In the genomic region with DNA sequence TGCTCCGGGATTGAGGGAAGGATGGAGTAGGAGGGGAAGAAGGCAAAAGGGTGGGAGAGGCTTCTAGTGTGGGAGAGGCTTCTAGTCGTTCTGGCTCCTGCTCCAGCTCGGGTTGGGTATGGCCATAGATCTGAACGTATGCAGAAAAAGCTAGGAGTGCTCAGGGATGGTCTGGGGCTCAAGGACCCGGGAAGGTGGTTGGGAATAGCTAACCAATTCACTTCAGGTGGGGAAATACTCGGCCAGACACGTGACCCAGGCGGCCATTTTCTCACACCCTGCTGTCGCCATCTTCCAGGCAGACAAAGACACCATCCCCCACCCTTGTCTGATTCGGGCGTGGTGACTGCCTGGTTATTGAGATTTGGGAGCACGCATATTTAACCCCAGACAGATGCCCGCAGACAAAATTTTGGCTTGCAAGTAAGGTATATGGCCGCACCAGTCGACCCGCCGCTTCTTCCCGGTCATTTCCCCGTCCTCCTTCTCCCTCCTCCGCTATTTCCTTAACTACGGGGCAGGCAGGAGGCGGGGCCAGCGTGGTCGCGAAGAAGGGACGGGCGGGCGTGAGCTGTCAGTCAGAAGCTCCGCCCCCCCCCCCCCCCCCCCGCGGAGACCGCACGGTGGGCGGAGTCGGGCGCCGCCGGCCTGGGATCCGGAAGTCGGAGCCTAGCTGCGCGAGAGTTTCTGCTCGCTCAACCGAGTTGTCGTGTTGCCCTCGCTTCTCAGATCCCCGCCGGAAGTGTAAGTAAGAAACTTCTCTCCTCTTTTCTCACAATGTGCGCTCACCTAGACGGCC, we compare ENCODE assay signal across 1 cellular context.
TF ChIP-seq lines count a peak whose summit lies in the region.

A gene with protein sequence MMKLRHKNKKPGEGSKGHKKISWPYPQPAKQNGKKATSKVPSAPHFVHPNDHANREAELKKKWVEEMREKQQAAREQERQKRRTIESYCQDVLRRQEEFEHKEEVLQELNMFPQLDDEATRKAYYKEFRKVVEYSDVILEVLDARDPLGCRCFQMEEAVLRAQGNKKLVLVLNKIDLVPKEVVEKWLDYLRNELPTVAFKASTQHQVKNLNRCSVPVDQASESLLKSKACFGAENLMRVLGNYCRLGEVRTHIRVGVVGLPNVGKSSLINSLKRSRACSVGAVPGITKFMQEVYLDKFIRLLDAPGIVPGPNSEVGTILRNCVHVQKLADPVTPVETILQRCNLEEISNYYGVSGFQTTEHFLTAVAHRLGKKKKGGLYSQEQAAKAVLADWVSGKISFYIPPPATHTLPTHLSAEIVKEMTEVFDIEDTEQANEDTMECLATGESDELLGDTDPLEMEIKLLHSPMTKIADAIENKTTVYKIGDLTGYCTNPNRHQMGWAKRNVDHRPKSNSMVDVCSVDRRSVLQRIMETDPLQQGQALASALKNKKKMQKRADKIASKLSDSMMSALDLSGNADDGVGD (plus strand): TSS at position 661 of the 799 bp plus-strand sequence. CDS start 2,348 bp downstream, outside the sequence.

TF ChIP-seq in H1, 55 proteins besides CTCF, POLR2A, EP300 and RAD21:
- TF ChIP-seq TAF1 (IDR thresholded peaks at IDR 0.05; ENCODE audit: low read depth, low read length) (peak; percentile 55), KDM4A (IDR thresholded peaks at IDR 0.05; ENCODE audit: low read depth, low read length, severe bottlenecking) (no peak), JUN (IDR thresholded peaks at IDR 0.05; ENCODE audit: low read depth, low read length) (no peak), PHF8 (conservative IDR thresholded peaks at IDR 0.05; ENCODE audit: low read depth, low read length) (peak; percentile 45), YY1 (IDR thresholded peaks at IDR 0.05; ENCODE audit: low read depth, low read length) (peak; percentile 97), GTF2F1 (IDR thresholded peaks at IDR 0.05; ENCODE audit: borderline replicate concordance, low read depth, low read length) (no peak), ASH2L (IDR thresholded peaks at IDR 0.05; ENCODE audit: low read length) (peak; percentile 87), KDM5A (IDR thresholded peaks at IDR 0.05; ENCODE audit: low read length) (no peak), POLR2AphosphoS5 (IDR thresholded peaks at IDR 0.05; ENCODE audit: low read depth, low read length) (peak; percentile 47), SP1 (IDR thresholded peaks at IDR 0.05; ENCODE audit: low read depth, low read length) (0 out of 2 replicates have a peak, but pooled peaks have one; percentile 16), TEAD4 (IDR thresholded peaks at IDR 0.05; ENCODE audit: low read depth, low read length) (no peak), GABPA (IDR thresholded peaks at IDR 0.05; ENCODE audit: borderline replicate concordance, insufficient read depth, low read length) (no peak), EGR1 (IDR thresholded peaks at IDR 0.05; ENCODE audit: borderline replicate concordance, low read depth, low read length) (no peak), CHD2 (IDR thresholded peaks at IDR 0.05; ENCODE audit: low read length) (peak; percentile 76), TBP (IDR thresholded peaks at IDR 0.05; ENCODE audit: low read depth, low read length) (peak; percentile 55; the same call in 1 of the 2 replicates)
- TF ChIP-seq, protein P1, sequence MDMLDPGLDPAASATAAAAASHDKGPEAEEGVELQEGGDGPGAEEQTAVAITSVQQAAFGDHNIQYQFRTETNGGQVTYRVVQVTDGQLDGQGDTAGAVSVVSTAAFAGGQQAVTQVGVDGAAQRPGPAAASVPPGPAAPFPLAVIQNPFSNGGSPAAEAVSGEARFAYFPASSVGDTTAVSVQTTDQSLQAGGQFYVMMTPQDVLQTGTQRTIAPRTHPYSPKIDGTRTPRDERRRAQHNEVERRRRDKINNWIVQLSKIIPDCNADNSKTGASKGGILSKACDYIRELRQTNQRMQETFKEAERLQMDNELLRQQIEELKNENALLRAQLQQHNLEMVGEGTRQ (IDR thresholded peaks at IDR 0.05; ENCODE audit: low read length): peak; percentile 77
- TF ChIP-seq, protein P2, sequence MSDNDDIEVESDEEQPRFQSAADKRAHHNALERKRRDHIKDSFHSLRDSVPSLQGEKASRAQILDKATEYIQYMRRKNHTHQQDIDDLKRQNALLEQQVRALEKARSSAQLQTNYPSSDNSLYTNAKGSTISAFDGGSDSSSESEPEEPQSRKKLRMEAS (IDR thresholded peaks at IDR 0.05): peak; percentile 95
- TF ChIP-seq, protein P3, sequence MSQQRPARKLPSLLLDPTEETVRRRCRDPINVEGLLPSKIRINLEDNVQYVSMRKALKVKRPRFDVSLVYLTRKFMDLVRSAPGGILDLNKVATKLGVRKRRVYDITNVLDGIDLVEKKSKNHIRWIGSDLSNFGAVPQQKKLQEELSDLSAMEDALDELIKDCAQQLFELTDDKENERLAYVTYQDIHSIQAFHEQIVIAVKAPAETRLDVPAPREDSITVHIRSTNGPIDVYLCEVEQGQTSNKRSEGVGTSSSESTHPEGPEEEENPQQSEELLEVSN (IDR thresholded peaks at IDR 0.05): peak; percentile 90
